1 cellular context compared by ENCODE assay signal in genomic region chr5:31767335-31768031, GRCh38.
A peak's percentile ranks its signal among the peaks of the same experiment; 100 is the strongest.
TF ChIP-seq lines count a peak whose summit lies in the region.

No MANE protein-coding gene starts in this region.

TF ChIP-seq in GM12878, 131 proteins besides CTCF, POLR2A, EP300 and RAD21:
- TF ChIP-seq NFIC (IDR thresholded peaks at IDR 0.05; ENCODE audit: low read depth, low read length) (peak; percentile 47), E4F1 (IDR thresholded peaks at IDR 0.05; ENCODE audit: borderline replicate concordance, partially characterized antibody) (no peak), SIN3A (IDR thresholded peaks at IDR 0.05; ENCODE audit: low read depth, low read length) (no peak), SMARCA5 (IDR thresholded peaks at IDR 0.05) (no peak), JUNB (IDR thresholded peaks at IDR 0.05) (peak; percentile 51), REST (IDR thresholded peaks at IDR 0.05; ENCODE audit: low read depth, low read length) (no peak), IKZF2 (IDR thresholded peaks at IDR 0.05) (0 out of 4 replicates have a peak, but pooled peaks of 1 of the 2 experiments have one; percentile 11), SRF (IDR thresholded peaks at IDR 0.05; ENCODE audit: low read depth in 2 of 2, low read length in 2 of 2) (no peak), HSF1 (IDR thresholded peaks at IDR 0.05; ENCODE audit: low read depth, low read length) (no peak), USF1 (IDR thresholded peaks at IDR 0.05; ENCODE audit: borderline replicate concordance, extremely low read length, insufficient read depth, low read depth, low read length) (no peak), ATF2 (IDR thresholded peaks at IDR 0.05; ENCODE audit: low read length) (peak; percentile 43; the same call in 1 of the 2 replicates), SMAD5 (IDR thresholded peaks at IDR 0.05; ENCODE audit: low read depth) (no peak), E2F8 (IDR thresholded peaks at IDR 0.05; ENCODE audit: low read depth, partially characterized antibody) (no peak), IKZF1 (conservative IDR thresholded peaks at IDR 0.05) (no peak), HDAC6 (IDR thresholded peaks at IDR 0.05; ENCODE audit: unreplicated experiment) (no peak), POLR2AphosphoS2 (IDR thresholded peaks at IDR 0.05; ENCODE audit: low read depth, low read length) (no peak), SPI1 (IDR thresholded peaks at IDR 0.05; ENCODE audit: borderline replicate concordance, insufficient read depth, low read depth, low read length) (peak; percentile 79), ATF7 (IDR thresholded peaks at IDR 0.05; ENCODE audit: low read depth) (no peak), FOXM1 (IDR thresholded peaks at IDR 0.05; ENCODE audit: low read depth, low read length) (no peak), BCL3 (IDR thresholded peaks at IDR 0.05; ENCODE audit: borderline replicate concordance, insufficient read depth, low read depth, low read length, poor library complexity, severe bottlenecking) (no peak), KAT2A (conservative IDR thresholded peaks at IDR 0.05; ENCODE audit: control insufficient read depth, low read depth, low read length) (no peak), HDGF (IDR thresholded peaks at IDR 0.05) (no peak), USF2 (IDR thresholded peaks at IDR 0.05; ENCODE audit: borderline replicate concordance, low read depth, low read length) (no peak), RAD51 (IDR thresholded peaks at IDR 0.05) (no peak), TBL1XR1 (IDR thresholded peaks at IDR 0.05; ENCODE audit: low read depth, low read length) (no peak), ZNF274 (IDR thresholded peaks at IDR 0.05; ENCODE audit: insufficient read depth, insufficient read length) (no peak), POU2F2 (IDR thresholded peaks at IDR 0.05; ENCODE audit: borderline replicate concordance, low read depth, low read length) (no peak), RUNX3 (IDR thresholded peaks at IDR 0.05; ENCODE audit: low read length) (peak; percentile 78), PAX8 (IDR thresholded peaks at IDR 0.05) (no peak), CREB1 (IDR thresholded peaks at IDR 0.05; ENCODE audit: low read depth) (peak; percentile 78), HDAC2 (IDR thresholded peaks at IDR 0.05) (no peak), PRDM15 (CRISPR knock-in tag; IDR thresholded peaks at IDR 0.05) (no peak), JUND (IDR thresholded peaks at IDR 0.05; ENCODE audit: low read depth, low read length) (no peak), CEBPB (IDR thresholded peaks at IDR 0.05; ENCODE audit: borderline replicate concordance in 1 of 2, low read depth in 2 of 2, low read length in 2 of 2) (no peak)
